8 cellular contexts compared by ENCODE assay signal in the genomic region with DNA sequence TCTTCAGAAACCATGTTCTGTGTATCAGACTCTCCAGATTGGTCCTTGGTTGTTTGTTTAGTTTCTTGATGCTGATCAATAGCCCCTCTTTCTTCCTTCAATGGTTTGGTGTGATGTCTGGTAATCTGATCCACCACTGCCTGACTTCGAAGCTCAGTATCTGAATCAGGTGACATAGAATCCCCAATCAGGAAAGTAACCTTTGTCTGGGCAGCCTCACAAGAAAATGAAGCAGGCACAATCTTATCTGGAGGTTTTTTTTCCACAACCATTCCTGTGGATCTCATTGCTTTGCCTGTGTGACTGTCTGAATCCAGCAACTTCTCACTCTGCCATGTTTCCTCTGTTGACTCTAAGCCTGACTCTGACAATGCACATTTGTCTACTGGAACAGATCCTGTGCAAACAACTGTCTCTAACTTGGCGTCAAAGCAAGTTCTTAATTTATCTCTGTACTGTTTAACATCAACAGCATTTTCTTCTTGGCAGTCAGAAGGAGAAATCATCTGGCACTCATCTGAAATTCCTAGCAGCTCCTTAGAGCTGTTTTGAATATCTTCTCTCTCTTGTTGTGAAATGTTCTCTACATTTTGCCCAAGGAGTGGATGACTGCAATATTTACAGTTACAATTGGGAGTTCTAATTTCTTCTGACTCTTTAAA. TPM values are rescaled to one million over a fixed set of nuclear protein-coding genes. Genes with fewer than 3 reads are reported as not detected.
DNase-seq lines count a peak whose midpoint lies in the region; ATAC-seq and TF ChIP-seq lines count a peak whose summit lies in the region.

No MANE protein-coding gene starts in this region.

- H3K9me3 Mint-ChIP-seq in natural killer cell, result no peaks in the 10 kb centered on the region

- intact Hi-C loops in natural killer cell (cut with micrococcal nuclease), result no loop called here

- peak overlapping the region; percentile 55 to 74 for H3K27ac Mint-ChIP-seq in natural killer cell

- no peak for TF ChIP-seq CTCF in natural killer cell (IDR thresholded peaks at IDR 0.05)

- no peak for ATAC-seq in natural killer cell
- ATAC-seq in GM18867 (IDR thresholded peaks at IDR 0.05; ENCODE audit: unreplicated experiment), result no peak

- H3K36me3 Mint-ChIP-seq in natural killer cell, result peaks cover 3% of the 10 kb centered on the region

- H3K27me3 Mint-ChIP-seq in natural killer cell (ENCODE audit: low read depth in 2 of 2), result no peaks in the 10 kb centered on the region

- no peaks in the 10 kb centered on the region for H3K4me1 Mint-ChIP-seq in natural killer cell

- H3K4me3 Mint-ChIP-seq in natural killer cell, result no peak overlapping the region

- DNase-seq in AG08395 (ENCODE audit: low spot score) (peak; percentile 76), NCI-H460 (ENCODE audit: extremely low read depth, low read depth) (peak; percentile 16), fibroblast of peridontal ligament (ENCODE audit: extremely low read depth) (peak; percentile 97), natural killer cell (no peak), NOMO-1 treated with DMSO at 0.1 percent for 48 hours (lab: John Stamatoyannopoulos, UW; ENCODE audit: unreplicated experiment) (no peak), kidney tubule cell (ENCODE audit: low spot score) (no peak), cerebellum (ENCODE audit: low spot score) (no peak)

RNA-seq across cellular contexts. Expression of a gene that starts 37.1 kb away (rescaled TPM):
- 15.6 and 17.4 TPM in 2 replicates for total RNA-seq in NCI-H460 (2014; rRNA removed; shearing (Covaris generic))
- 4.1 and 11.6 TPM in 2 replicates for polyA plus RNA-seq in NCI-H460 (2014; cell fraction: nucleus; rRNA removed)
- total RNA-seq in natural killer cell (10 to 100 TPM; 30.1 to 61.0 (median 42.1) TPM), cerebellum (139 TPM)

Comparison
In these comparisons a context has a peak if more than half of its experiments do, and no peak if none do; other contexts are left out.
1. DNase-seq: peak in AG08395 (single experiment), NCI-H460 (single experiment) and fibroblast of peridontal ligament (single experiment); none in natural killer cell (single experiment), NOMO-1 treated with DMSO at 0.1 percent for 48 hours (single experiment), kidney tubule cell (single experiment) and cerebellum (single experiment).